ENCODE assay signal across 13 cellular contexts in the genomic region with DNA sequence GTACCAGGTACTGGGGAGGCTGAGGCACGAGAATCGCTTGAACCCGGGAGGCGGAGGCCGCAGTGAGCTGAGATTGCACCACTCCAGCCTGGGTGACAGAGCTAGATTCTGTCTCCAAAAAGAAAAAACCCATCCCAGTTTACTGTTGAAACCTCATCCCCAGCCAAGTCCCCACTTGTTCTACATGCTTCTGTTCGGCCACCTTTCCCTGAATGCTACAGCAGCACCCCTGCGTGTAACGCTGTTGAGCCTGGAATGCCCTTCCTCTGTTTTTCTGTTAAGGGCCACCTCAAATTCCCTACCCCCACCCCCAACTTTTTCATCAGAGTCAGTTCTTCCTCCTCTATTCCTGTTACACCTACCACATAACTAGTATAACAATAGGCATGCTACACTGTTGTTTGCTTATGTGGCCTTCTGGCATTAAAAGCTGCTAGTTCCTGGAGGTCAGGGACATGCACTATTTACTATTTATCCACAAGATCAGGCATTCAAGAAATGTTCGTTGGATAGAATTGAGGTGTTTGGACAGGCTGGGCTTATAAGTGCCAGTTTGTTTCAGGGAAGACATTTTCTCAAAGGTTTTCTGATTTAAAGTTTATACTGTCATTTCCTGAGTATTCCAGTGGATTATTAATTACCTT. TPM values are rescaled to one million over a fixed set of nuclear protein-coding genes. Genes with fewer than 3 reads are reported as not detected.
DNase-seq lines count a peak whose midpoint lies in the region; TF ChIP-seq lines count a peak whose summit lies in the region.
"Had no signal": no experiment of that assay in that cellular context is flagged by ENCODE, and none has a peak within 500 bp of the region (broad histone marks: within the 10 kb centered on the region; RNA-seq: fewer than 3 reads in every experiment).

No MANE protein-coding gene starts in this region.

- WGBS in ovary, 3 donors: 85 to 87% (median 87%) methylated on average over 9 of the region's 9 CpGs

- no peaks in the 10 kb centered on the region for H3K27me3 Mint-ChIP-seq in progenitor cell of endocrine pancreas

- H3K9me3 ChIP-seq in iPS-20b (ENCODE audit: insufficient read depth, low read depth, low read length): no peaks in the 10 kb centered on the region
- H3K9me3 ChIP-seq in ovary: no peaks in the 10 kb centered on the region

- H3K4me1 Mint-ChIP-seq in progenitor cell of endocrine pancreas (ENCODE audit: low read depth): peaks cover 42% of the 10 kb centered on the region

- H3K4me1 ChIP-seq in iPS-20b (ENCODE audit: insufficient read depth, low read length) (peaks cover 34% of the 10 kb centered on the region), ovary (ENCODE audit: insufficient read depth) (peaks cover 5% of the 10 kb centered on the region)

- H3K27me3 ChIP-seq in iPS-20b (ENCODE audit: insufficient read depth, low read length): no peaks in the 10 kb centered on the region
- no peaks in the 10 kb centered on the region for H3K27me3 ChIP-seq in ovary

- peak overlapping the region; percentile 52; the same call in 1 of the 2 replicates for H3K9ac ChIP-seq in iPS-20b (ENCODE audit: low read depth, low read length)

- H3K27ac ChIP-seq in VCaP (peak overlapping the region; percentile 36), iPS-20b (ENCODE audit: low read length) (peak overlapping the region; percentile 84), ovary (no peak overlapping the region)

- TF ChIP-seq POLR2A in ovary (IDR thresholded peaks at IDR 0.05): no peak

- H3K4me3 Mint-ChIP-seq in progenitor cell of endocrine pancreas (ENCODE audit: low read depth): no peak overlapping the region

- no peak for TF ChIP-seq EP300 in ovary (IDR thresholded peaks at IDR 0.05)

- TF ChIP-seq CTCF in VCaP (conservative IDR thresholded peaks at IDR 0.05) (no peak), progenitor cell of endocrine pancreas (IDR thresholded peaks at IDR 0.05; ENCODE audit: unreplicated experiment) (no peak), ovary (IDR thresholded peaks at IDR 0.05) (no peak)

- H3K27ac Mint-ChIP-seq in progenitor cell of endocrine pancreas: peak overlapping the region; percentile 31

- H3K36me3 ChIP-seq in iPS-20b (ENCODE audit: insufficient read depth, low read depth, low read length) (peaks cover 4% of the 10 kb centered on the region; the same call in 1 of the 2 replicates), ovary (no peaks in the 10 kb centered on the region)

- no peaks in the 10 kb centered on the region for H3K36me3 Mint-ChIP-seq in progenitor cell of endocrine pancreas (ENCODE audit: insufficient read depth)

- no peaks in the 10 kb centered on the region for H3K9me3 Mint-ChIP-seq in progenitor cell of endocrine pancreas (ENCODE audit: low read depth)

- DNase-seq in DMS53 treated with DMSO at 0.1 percent for 48 hours (lab: John Stamatoyannopoulos, UW; ENCODE audit: unreplicated experiment): peak; percentile 32
- DNase-seq in progenitor cell of endocrine pancreas (ENCODE audit: low spot score, unreplicated experiment): no peak
- no peak for DNase-seq in activated gamma-delta T cell treated with Interleukin-2 at 50 U/mL for 16 hours
- no peak for DNase-seq in G401 (ENCODE audit: low spot score)
- DNase-seq in ovary: no peak
- no peak for DNase-seq in NCI-H1092 treated with DMSO at 0.1 percent for 48 hours (lab: John Stamatoyannopoulos, UW)
- DNase-seq: C1 segment of cervical spinal cord; foreskin melanocyte; KG1; NCI-H1930; stimulated activated naive CD8-positive, alpha-beta T cell treated with anti-CD3 and anti-CD28 coated beads, Interleukin-15, Interleukin-2, amounts not matched to agents 100 U/mL and 50 U/mL, for 24 hours had no signal

- in situ Hi-C loops in G401 (cut with HindIII; ENCODE audit: low sequenced_read_pairs): no loop called here

- intact Hi-C loops in ovary (cut with DNase I): no loop called here

- H3K4me3 ChIP-seq in iPS-20b (ENCODE audit: low read length) (peak overlapping the region; percentile 18; the same call in 1 of the 2 replicates), ovary (no peak overlapping the region)

RNA-seq across cellular contexts. Expression of a gene that starts 47.1 kb away (rescaled TPM):
- total RNA-seq in progenitor cell of endocrine pancreas (not detected in 2 replicates), ovary (not detected)
- not detected in 2 replicates for total RNA-seq in G401 (2014; rRNA removed; shearing (Covaris generic))
- polyA plus RNA-seq in ovary: under 1 TPM in 1 of 2 donors, not detected in 1; 0.15 TPM

RNA-seq across cellular contexts. Expression of a gene that starts 53.7 kb away (rescaled TPM):
- total RNA-seq in progenitor cell of endocrine pancreas (16.4 and 16.7 TPM in 2 replicates), ovary (10 to 100 TPM; 14.5 to 50.1 (median 23.2) TPM)
- total RNA-seq in G401 (2014; rRNA removed; shearing (Covaris generic)): 4.0 and 6.6 TPM in 2 replicates
- 10 to 100 TPM in 1 of 2 donors, 1 to 10 TPM in 1; 7.2 to 26.0 TPM for polyA plus RNA-seq in ovary

Comparison
In these comparisons a context has a peak if more than half of its experiments do, and no peak if none do; other contexts are left out.
1. H3K27ac ChIP-seq: peak in VCaP (single experiment) and iPS-20b (single experiment); none in ovary (0 of 2).